18 cellular contexts compared by ENCODE assay signal in the genomic region with DNA sequence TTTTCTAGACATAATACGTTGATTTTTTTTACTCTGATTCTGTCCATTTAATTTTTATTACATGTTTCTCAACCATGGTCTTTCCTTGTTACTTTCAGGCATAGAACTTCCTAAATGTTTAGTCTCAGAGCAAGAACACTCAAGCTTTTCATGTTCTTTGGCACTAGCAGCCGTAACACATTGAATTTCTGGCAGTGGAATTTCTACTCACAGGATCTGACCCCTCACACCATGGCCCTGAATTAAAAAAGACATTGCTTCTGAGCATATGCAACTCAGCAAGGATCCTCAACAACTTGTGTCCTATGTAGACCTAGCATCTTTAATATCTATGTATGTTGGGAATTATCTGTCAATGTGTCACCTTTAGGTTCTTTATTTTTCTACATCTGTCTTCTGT. TPM values are rescaled to one million over a fixed set of nuclear protein-coding genes. Genes with fewer than 3 reads are reported as not detected.
A peak's percentile ranks its signal among the peaks of the same experiment; 100 is the strongest.
DNase-seq lines count a peak whose midpoint lies in the region; ATAC-seq and TF ChIP-seq lines count a peak whose summit lies in the region.
"Had no signal": no experiment of that assay in that cellular context is flagged by ENCODE, and none has a peak within 500 bp of the region (broad histone marks: within the 10 kb centered on the region; RNA-seq: fewer than 3 reads in every experiment).

No MANE protein-coding gene starts in this region.

- H3K27ac ChIP-seq in ACC112 (ENCODE audit: low read depth, low read length) (peak overlapping the region; percentile 79), WERI-Rb-1 (no peak overlapping the region)

- no peaks in the 10 kb centered on the region for H3K27me3 Mint-ChIP-seq in activated naive CD8-positive, alpha-beta T cell treated with anti-CD3 and anti-CD28 coated beads, Interleukin-2, amount 50 U/mL, for 24 hours
- H3K27me3 Mint-ChIP-seq: activated CD8-positive, alpha-beta T cell treated with anti-CD3 and anti-CD28 coated beads for 36 hours; IgD-negative memory B cell had no signal

- ATAC-seq in left ventricle myocardium superior (peak; percentile 54), sciatic nerve (peak; percentile 60), GM18867 (IDR thresholded peaks at IDR 0.05; ENCODE audit: unreplicated experiment) (no peak), GM21447 (IDR thresholded peaks at IDR 0.05; ENCODE audit: unreplicated experiment) (no peak)
- no peak for ATAC-seq in activated naive CD8-positive, alpha-beta T cell treated with anti-CD3 and anti-CD28 coated beads, Interleukin-2, amount 50 U/mL, for 24 hours
- ATAC-seq: activated CD8-positive, alpha-beta T cell treated with anti-CD3 and anti-CD28 coated beads for 36 hours; PC-3; WTC11 had no signal

- peak; percentile 37 for DNase-seq in astrocyte of the hippocampus (ENCODE audit: low read depth, low spot score)
- DNase-seq in left ventricle myocardium superior = no peak
- DNase-seq in sciatic nerve (ENCODE audit: low spot score) = no peak
- DNase-seq in WERI-Rb-1 = no peak
- DNase-seq in activated naive CD8-positive, alpha-beta T cell treated with anti-CD3 and anti-CD28 coated beads, Interleukin-2, amount 50 U/mL, for 24 hours = no peak
- DNase-seq: activated CD8-positive, alpha-beta T cell treated with anti-CD3 and anti-CD28 coated beads for 36 hours; activated naive CD4-positive, alpha-beta T cell; activated T-cell treated with anti-CD3 and anti-CD28 coated beads, Interleukin-2, amount 50 U/mL, for 1 hour; amygdala; MM.1S; PC-3; stimulated activated naive CD4-positive, alpha-beta T cell; T-helper 2 cell had no signal

- H3K4me3 Mint-ChIP-seq in activated naive CD8-positive, alpha-beta T cell treated with anti-CD3 and anti-CD28 coated beads, Interleukin-2, amount 50 U/mL, for 24 hours = no peak overlapping the region
- H3K4me3 Mint-ChIP-seq: activated CD8-positive, alpha-beta T cell treated with anti-CD3 and anti-CD28 coated beads for 36 hours; IgD-negative memory B cell; WTC11 had no signal

- no peaks in the 10 kb centered on the region for H3K9me3 Mint-ChIP-seq in activated naive CD8-positive, alpha-beta T cell treated with anti-CD3 and anti-CD28 coated beads, Interleukin-2, amount 50 U/mL, for 24 hours

- H3K4me1 ChIP-seq in ACC112 (ENCODE audit: control insufficient read depth, insufficient read depth, low read length, unreplicated experiment) = peaks cover 42% of the 10 kb centered on the region

- H3K4me3 ChIP-seq in ACC112 (ENCODE audit: low read depth, low read length) (no peak overlapping the region), WERI-Rb-1 (ENCODE audit: low read depth, low read length) (no peak overlapping the region)

- H3K4me1 Mint-ChIP-seq in activated naive CD8-positive, alpha-beta T cell treated with anti-CD3 and anti-CD28 coated beads, Interleukin-2, amount 50 U/mL, for 24 hours = peaks cover 30% of the 10 kb centered on the region
- H3K4me1 Mint-ChIP-seq: WTC11 had no signal

- H3K36me3 ChIP-seq in ACC112 (ENCODE audit: insufficient read depth, low read length) (no peaks in the 10 kb centered on the region), WERI-Rb-1 (no peaks in the 10 kb centered on the region)

- intact Hi-C loops in left ventricle myocardium superior (cut with micrococcal nuclease) (no loop called here), sciatic nerve (cut with DNase I) (no loop called here)

- H2AFZ ChIP-seq in ACC112 (ENCODE audit: low read length, unreplicated experiment) = no peak overlapping the region

- H3K27ac Mint-ChIP-seq in activated naive CD8-positive, alpha-beta T cell treated with anti-CD3 and anti-CD28 coated beads, Interleukin-2, amount 50 U/mL, for 24 hours = no peak overlapping the region
- H3K27ac Mint-ChIP-seq: activated CD8-positive, alpha-beta T cell treated with anti-CD3 and anti-CD28 coated beads for 36 hours; IgD-negative memory B cell; WTC11 had no signal

- no peaks in the 10 kb centered on the region for H3K79me2 ChIP-seq in ACC112 (ENCODE audit: control insufficient read depth, insufficient read depth, low read length, unreplicated experiment)

- TF ChIP-seq CTCF in WERI-Rb-1 (IDR thresholded peaks at IDR 0.05; ENCODE audit: low read depth, low read length) = no peak

- H3K36me3 Mint-ChIP-seq in activated naive CD8-positive, alpha-beta T cell treated with anti-CD3 and anti-CD28 coated beads, Interleukin-2, amount 50 U/mL, for 24 hours (ENCODE audit: low read depth) = peaks cover 5% of the 10 kb centered on the region

- H3K27me3 ChIP-seq in ACC112 (ENCODE audit: insufficient read depth, low read length) = no peaks in the 10 kb centered on the region
- H3K27me3 ChIP-seq in WERI-Rb-1 (ENCODE audit: insufficient read depth, low read depth, severe bottlenecking) = no peaks in the 10 kb centered on the region

- no peaks in the 10 kb centered on the region for H3K9me3 ChIP-seq in WERI-Rb-1 (ENCODE audit: severe bottlenecking)

RNA-seq across cellular contexts. Expression of gene RPA3, which starts 23.0 kb away (rescaled TPM):
- 25.2 TPM for total RNA-seq in left ventricle myocardium superior
- total RNA-seq in sciatic nerve = 26.3 TPM

RNA-seq across cellular contexts. Expression of gene UMAD1, which starts 54.9 kb away (rescaled TPM):
- 14.4 TPM for total RNA-seq in left ventricle myocardium superior
- 18.6 TPM for total RNA-seq in sciatic nerve

Comparison
In these comparisons a context has a peak if more than half of its experiments do, and no peak if none do; other contexts are left out.
1. ATAC-seq: peak in left ventricle myocardium superior (single experiment) and sciatic nerve (single experiment); none in activated naive CD8-positive, alpha-beta T cell treated with anti-CD3 and anti-CD28 coated beads, Interleukin-2, amount 50 U/mL, for 24 hours (single experiment), GM18867 (single experiment) and GM21447 (single experiment).